In the genomic region with DNA sequence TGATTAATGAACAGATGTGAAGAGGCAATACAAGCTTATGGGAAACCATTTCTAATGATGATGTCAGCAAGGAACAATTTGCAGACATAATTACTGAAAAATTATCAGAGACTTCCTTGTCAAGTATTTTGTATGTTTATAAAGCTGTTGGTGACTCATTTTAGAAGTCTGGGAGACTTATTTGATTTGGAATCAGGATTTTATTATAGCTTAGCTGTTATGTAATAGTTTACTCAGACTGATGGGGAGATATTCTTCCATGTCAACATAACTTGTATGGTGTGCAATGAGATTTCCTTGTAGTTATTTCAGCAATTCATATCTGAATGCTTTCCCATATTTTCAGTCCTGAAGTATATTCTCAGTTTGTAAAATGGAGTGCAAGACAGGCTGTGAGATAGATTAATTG, we compare ENCODE assay signal across 15 cellular contexts.
DNase-seq lines count a peak whose midpoint lies in the region; ATAC-seq and TF ChIP-seq lines count a peak whose summit lies in the region.
"Had no signal": no experiment of that assay in that cellular context is flagged by ENCODE, and none has a peak within 500 bp of the region (broad histone marks: within the 10 kb centered on the region; RNA-seq: fewer than 3 reads in every experiment).

No MANE protein-coding gene starts in this region.

- TF ChIP-seq POLR2A in gastroesophageal sphincter (IDR thresholded peaks at IDR 0.05), result no peak

- H3K4me1 ChIP-seq in gastroesophageal sphincter, result peaks cover 13 to 37% (median 18%) of the 10 kb centered on the region in 3 donors
- H3K4me1 ChIP-seq: adrenal gland, uterus had no signal

- no peak for TF ChIP-seq CTCF in gastroesophageal sphincter (IDR thresholded peaks at IDR 0.05)
- TF ChIP-seq CTCF in retinal pigment epithelial cell (conservative IDR thresholded peaks at IDR 0.05; ENCODE audit: low read depth, low read length), result no peak

- H3K27me3 ChIP-seq in gastroesophageal sphincter, result no peaks in the 10 kb centered on the region
- H3K27me3 ChIP-seq: adrenal gland, uterus had no signal

- no peaks in the 10 kb centered on the region for H3K36me3 ChIP-seq in gastroesophageal sphincter
- H3K36me3 ChIP-seq: adrenal gland, uterus had no signal

- peak; percentile 56 for DNase-seq in GM03348 (ENCODE audit: low spot score)
- DNase-seq in amniotic epithelial cell (ENCODE audit: low read depth), result peak; percentile 93
- peak; percentile 88 for DNase-seq in retinal pigment epithelial cell (ENCODE audit: low read depth)
- DNase-seq in stimulated activated CD4-positive, alpha-beta T cell treated with anti-CD3 and anti-CD28 coated beads, Interleukin-15, amount 100 ng/mL, for 24 hours, result no peak
- DNase-seq in NCI-H1436 (lab: John Stamatoyannopoulos, UW), result no peak
- no peak for DNase-seq in NCI-H2227 (lab: John Stamatoyannopoulos, UW; ENCODE audit: unreplicated experiment)
- DNase-seq: activated CD8-positive, alpha-beta T cell treated with anti-CD3 and anti-CD28 coated beads for 36 hours; DMS 273 treated with DMSO at 0.1 percent for 48 hours; GOT3; head of caudate nucleus; NCI-H1417 treated with DMSO at 0.1 percent for 48 hours; uterus had no signal

- peak overlapping the region; percentile 65 to 81 (median 78) for H3K27ac ChIP-seq in gastroesophageal sphincter

- H3K4me3 ChIP-seq in gastroesophageal sphincter (no peak overlapping the region), retinal pigment epithelial cell (ENCODE audit: low read length) (no peak overlapping the region)
- H3K4me3 ChIP-seq: adrenal gland, uterus had no signal

- ATAC-seq in gastroesophageal sphincter (peak; percentile 24), HG02970 (IDR thresholded peaks at IDR 0.05; ENCODE audit: low FRiP score, unreplicated experiment) (no peak)
- ATAC-seq: activated CD8-positive, alpha-beta T cell treated with anti-CD3 and anti-CD28 coated beads for 36 hours had no signal

- no peaks in the 10 kb centered on the region for H3K9me3 ChIP-seq in gastroesophageal sphincter
- H3K9me3 ChIP-seq: adrenal gland, uterus had no signal

- no peak for TF ChIP-seq EP300 in gastroesophageal sphincter (IDR thresholded peaks at IDR 0.05)

Comparison
In these comparisons a context has a peak if more than half of its experiments do, and no peak if none do; other contexts are left out.
1. DNase-seq: peak in GM03348 (single experiment), amniotic epithelial cell (single experiment) and retinal pigment epithelial cell (single experiment); none in stimulated activated CD4-positive, alpha-beta T cell treated with anti-CD3 and anti-CD28 coated beads, Interleukin-15, amount 100 ng/mL, for 24 hours (single experiment), NCI-H1436 (single experiment) and NCI-H2227 (single experiment).